24 cellular contexts compared by ENCODE assay signal in the genomic region with DNA sequence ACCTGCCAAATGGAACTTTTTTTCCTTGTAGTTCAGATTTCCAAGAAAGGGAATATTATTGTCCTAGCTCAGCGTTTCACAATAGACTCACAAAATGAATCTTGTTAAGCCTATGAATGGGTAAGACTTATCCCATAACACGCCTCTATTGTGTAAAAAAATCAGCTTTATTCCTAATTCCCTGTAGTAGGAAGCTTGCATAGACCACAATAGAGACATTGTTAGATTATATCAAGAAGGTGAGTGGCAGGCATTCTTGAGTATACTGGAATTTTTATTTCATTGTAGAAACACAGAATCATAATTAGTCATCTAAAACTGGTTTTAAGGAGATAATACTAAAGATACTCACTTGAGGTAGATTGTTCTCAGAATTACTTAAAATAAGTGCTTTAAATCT.
"Had no signal": no experiment of that assay in that cellular context is flagged by ENCODE, and none has a peak within 500 bp of the region (broad histone marks: within the 10 kb centered on the region; RNA-seq: fewer than 3 reads in every experiment).

No MANE protein-coding gene starts in this region.

- FAIRE-seq: pancreas, small intestine, urothelium cell line had no signal

- H3K27me3 ChIP-seq: esophagus muscularis mucosa, neutrophil, pancreas, right lobe of liver, tibial nerve, upper lobe of left lung had no signal

- H3K4me1 ChIP-seq: esophagus muscularis mucosa, pancreas, right lobe of liver, tibial nerve, upper lobe of left lung had no signal

- H3K27ac ChIP-seq: coronary artery, esophagus muscularis mucosa, neutrophil, pancreas, right lobe of liver, thoracic aorta, tibial nerve, upper lobe of left lung had no signal

- H3K36me3 ChIP-seq: pancreas, thoracic aorta had no signal

- H3K4me3 ChIP-seq: coronary artery, esophagus muscularis mucosa, lung, mucosa of descending colon, pancreas, right lobe of liver, thoracic aorta, tibial nerve, upper lobe of left lung had no signal

- DNase-seq: dermis blood vessel endothelial cell; effector memory CD4-positive, alpha-beta T cell; foreskin melanocyte; hypothalamus; immature natural killer cell; islet precursor cell; mesenchymal stem cell; mucosa of descending colon; naive B cell; pancreas; right lobe of liver; small intestine; stimulated activated CD4-positive, alpha-beta T cell treated with anti-CD3 and anti-CD28 coated beads, Interleukin-15, amount 100 ng/mL, for 24 hours; stimulated activated CD4-positive, alpha-beta T cell treated with anti-CD3 and anti-CD28 coated beads, Interleukin-2, amount 100 ng/mL, for 48 hours; stimulated activated naive B cell treated with anti-CD40 and anti-IgM and Interleukin-4, amounts not matched to agents 10 μg/mL and 1 μg/mL and 100 μg/mL, for 72 hours; upper lobe of left lung had no signal

- ATAC-seq: mucosa of descending colon; natural killer cell treated with Interleukin-12 subunit alpha and Interleukin-12 subunit beta and Interleukin-15 and Interleukin-18, amount 100 ng/mL, for 72 hours; pancreas; right lobe of liver; stimulated activated naive B cell treated with anti-CD40 and anti-IgM and Interleukin-4, amounts not matched to agents 10 μg/mL and 1 μg/mL and 100 μg/mL, for 72 hours had no signal

- H3K9me3 ChIP-seq: esophagus muscularis mucosa, mucosa of descending colon, neutrophil, pancreas, right lobe of liver, thoracic aorta, tibial nerve, upper lobe of left lung had no signal
